In genomic region chr7:99478464-99479440, GRCh38 we compare ENCODE assay signal across 14 cellular contexts. TPM values are rescaled to one million over a fixed set of nuclear protein-coding genes. Genes with fewer than 3 reads are reported as not detected.
DNase-seq lines count a peak whose midpoint lies in the region; ATAC-seq, FAIRE-seq and TF ChIP-seq lines count a peak whose summit lies in the region.
"Had no signal": no experiment of that assay in that cellular context is flagged by ENCODE, and none has a peak within 500 bp of the region (broad histone marks: within the 10 kb centered on the region; RNA-seq: fewer than 3 reads in every experiment).

No MANE protein-coding gene starts in this region.

- H3K27me3 Mint-ChIP-seq in CD8-positive, alpha-beta memory T cell: no peaks in the 10 kb centered on the region
- no peaks in the 10 kb centered on the region for H3K27me3 Mint-ChIP-seq in chondrocyte (ENCODE audit: low read depth)
- H3K27me3 Mint-ChIP-seq: activated B cell treated with CpG ODN at 0.5 μM for 24 hours had no signal

- POLR2A ChIA-PET in A549 (lab: Yijun Ruan, JAX): no interaction called here
- POLR2A ChIA-PET in CD8-positive, alpha-beta memory T cell (lab: Charles Lee): no interaction called here
- POLR2A ChIA-PET in PC-9 (lab: Charles Lee; ENCODE audit: unreplicated experiment): no interaction called here

- no peak overlapping the region for H3K27ac ChIP-seq in A549
- H3K27ac ChIP-seq in CD8-positive, alpha-beta memory T cell (ENCODE audit: low read depth, low read length): no peak overlapping the region
- H3K27ac ChIP-seq in PC-9: no peak overlapping the region
- H3K27ac ChIP-seq: C4-2B, foreskin keratinocyte had no signal

- no peaks in the 10 kb centered on the region for H3K9me3 Mint-ChIP-seq in CD8-positive, alpha-beta memory T cell
- no peaks in the 10 kb centered on the region for H3K9me3 Mint-ChIP-seq in chondrocyte (ENCODE audit: low read depth)
- H3K9me3 Mint-ChIP-seq: activated B cell treated with CpG ODN at 0.5 μM for 24 hours had no signal

- H3K4me1 ChIP-seq in A549: peaks cover 3% of the 10 kb centered on the region; the same call in 1 of the 3 replicates
- H3K4me1 ChIP-seq in CD8-positive, alpha-beta memory T cell (ENCODE audit: insufficient read depth, low read length): peaks cover 20% of the 10 kb centered on the region
- H3K4me1 ChIP-seq in PC-9 (replicated peaks; ENCODE audit: insufficient read depth): peaks cover 4% of the 10 kb centered on the region; the same call in 1 of the 2 replicates
- H3K4me1 ChIP-seq: foreskin keratinocyte had no signal

- 85% methylated on average over 15 of the region's 15 CpGs for WGBS in A549 (ENCODE audit: missing lambda C conversion rate)

- no peak overlapping the region for H3K4me2 ChIP-seq in A549
- no peak overlapping the region for H3K4me2 ChIP-seq in PC-9

- H3K36me3 Mint-ChIP-seq in CD8-positive, alpha-beta memory T cell: peaks cover 0 to 40% (median 0%) of the 10 kb centered on the region in 3 donors
- H3K36me3 Mint-ChIP-seq in chondrocyte (ENCODE audit: low read depth): peaks cover 7% of the 10 kb centered on the region

- peak overlapping the region in 4 of 7 donors; percentile 11 to 47 (median 28) for H3K4me3 Mint-ChIP-seq in CD8-positive, alpha-beta memory T cell
- no peak overlapping the region for H3K4me3 Mint-ChIP-seq in chondrocyte (ENCODE audit: unreplicated experiment)
- H3K4me3 Mint-ChIP-seq: activated B cell treated with CpG ODN at 0.5 μM for 24 hours had no signal

- H3K36me3 ChIP-seq in CD8-positive, alpha-beta memory T cell (ENCODE audit: insufficient read depth, low read length): peaks cover 8% of the 10 kb centered on the region
- H3K36me3 ChIP-seq in PC-9 (ENCODE audit: low read depth): peaks cover 9% of the 10 kb centered on the region; the same call in 1 of the 2 replicates

- ATAC-seq in A549 (peak; percentile 23 to 30; a peak in 3 of 6 replicates), HG03139 (IDR thresholded peaks at IDR 0.05; ENCODE audit: unreplicated experiment) (no peak), GM21723 (IDR thresholded peaks at IDR 0.05; ENCODE audit: unreplicated experiment) (no peak)
- ATAC-seq: foreskin keratinocyte had no signal

- H3K9me3 ChIP-seq in A549: no peaks in the 10 kb centered on the region
- no peaks in the 10 kb centered on the region for H3K9me3 ChIP-seq in CD8-positive, alpha-beta memory T cell (ENCODE audit: low read length)
- no peaks in the 10 kb centered on the region for H3K9me3 ChIP-seq in PC-9 (ENCODE audit: insufficient read depth, low read depth)

- H4K20me1 ChIP-seq in PC-9 (ENCODE audit: insufficient read depth): no peaks in the 10 kb centered on the region; the same call in 1 of the 2 replicates

- no TSS peak for BruUV-seq in PC-9 (replicated peaks; lab: Mats Ljungman, UMichigan)

- peaks cover 48% of the 10 kb centered on the region for H3K79me2 ChIP-seq in PC-9 (ENCODE audit: low read depth)

- intact Hi-C loops in PC-9 (cut with micrococcal nuclease; ENCODE audit: unreplicated experiment): no loop called here

- CTCF ChIA-PET in A549 (lab: Yijun Ruan, JAX): no interaction called here
- CTCF ChIA-PET in CD8-positive, alpha-beta memory T cell (lab: Charles Lee): no interaction called here
- CTCF ChIA-PET in PC-9 (lab: Charles Lee): no interaction called here

- TF ChIP-seq CTCF in A549 (IDR thresholded peaks at IDR 0.05) (no peak), chondrocyte (IDR thresholded peaks at IDR 0.05) (no peak), PC-9 (conservative IDR thresholded peaks at IDR 0.05) (no peak)

- peak overlapping the region; percentile 47 to 82 (median 70) for H3K27ac Mint-ChIP-seq in CD8-positive, alpha-beta memory T cell
- peak overlapping the region; percentile 32 for H3K27ac Mint-ChIP-seq in chondrocyte (ENCODE audit: unreplicated experiment)
- H3K27ac Mint-ChIP-seq: activated B cell treated with CpG ODN at 0.5 μM for 24 hours had no signal

- H3K4me3 ChIP-seq in A549: no peak overlapping the region
- H3K4me3 ChIP-seq in CD8-positive, alpha-beta memory T cell (ENCODE audit: low read length): no peak overlapping the region
- H3K4me3 ChIP-seq in PC-9: no peak overlapping the region

- H2AFZ ChIP-seq in PC-9: no peak overlapping the region

- H3K27me3 ChIP-seq in CD8-positive, alpha-beta memory T cell (ENCODE audit: insufficient read depth, low read length, poor library complexity, severe bottlenecking): no peaks in the 10 kb centered on the region
- no peaks in the 10 kb centered on the region for H3K27me3 ChIP-seq in PC-9 (ENCODE audit: insufficient read depth, low read depth)
- H3K27me3 ChIP-seq: foreskin keratinocyte had no signal

- no peaks in the 10 kb centered on the region for H3K9me2 ChIP-seq in PC-9 (ENCODE audit: insufficient read depth)

- peaks cover 22 to 36% (median 23%) of the 10 kb centered on the region in 3 donors for H3K4me1 Mint-ChIP-seq in CD8-positive, alpha-beta memory T cell
- peaks cover 30% of the 10 kb centered on the region for H3K4me1 Mint-ChIP-seq in chondrocyte (ENCODE audit: low read depth)

- FAIRE-seq in A549 (lab: Jason Lieb, UNC): no peak

- peaks cover 17% of the 10 kb centered on the region; the same call in 1 of the 2 replicates for H3F3A ChIP-seq in PC-9 (ENCODE audit: insufficient read depth, low read depth)

- TF ChIP-seq POLR2A in A549 (IDR thresholded peaks at IDR 0.05; ENCODE audit: low read length): no peak

- no peak for TF ChIP-seq EP300 in A549 (IDR thresholded peaks at IDR 0.05)

- TF ChIP-seq RAD21 in A549 (conservative IDR thresholded peaks at IDR 0.05 in 1 of 2, IDR thresholded peaks at IDR 0.05 in 1 of 2): no peak

- DNase-seq in A549 (ENCODE audit: low read depth in 1 of 2, low spot score in 1 of 2) (no peak), chondrocyte (ENCODE audit: low spot score) (no peak), myocyte (ENCODE audit: low read depth) (peak; percentile 61), NCI-H82 treated with DMSO at 0.1 percent for 48 hours (lab: John Stamatoyannopoulos, UW; ENCODE audit: unreplicated experiment) (no peak), PC-9 (no peak)
- DNase-seq in CD8-positive, alpha-beta memory T cell: no peak
- DNase-seq: activated B cell treated with CpG ODN at 0.5 μM for 24 hours; foreskin keratinocyte; MM.1S; stimulated activated CD4-positive, alpha-beta T cell treated with anti-CD3 and anti-CD28 coated beads, Interleukin-2, amount 100 ng/mL, for 24 hours; stimulated activated naive CD4-positive, alpha-beta T cell treated with Interleukin-2 at 50 U/mL for 16 hours had no signal

TF ChIP-seq in A549, 52 proteins besides CTCF, POLR2A, EP300 and RAD21 (continues in another document):
- no peak for TF ChIP-seq JUNB (IDR thresholded peaks at IDR 0.05)

RNA-seq across cellular contexts. Expression of gene ZNF789, which starts 6.1 kb away (rescaled TPM):
- polyA plus RNA-seq in A549 (2011; rRNA removed) (11.6 and 12.6 TPM in 2 replicates), A549 (2017; fragmentation: RNase III; extraction: RNeasy Plus Mini Kit Qiagen cat#74134 plus additional on column Dnase treatment) (7.5 to 8.8 TPM (median 7.7 TPM) in 3 replicates)
- 8.8 and 10.4 TPM in 2 replicates for polyA plus RNA-seq in A549 (2012; cell fraction: cytosol; rRNA removed)
- 9.0 and 15.6 TPM in 2 replicates for polyA plus RNA-seq in A549 (2012; cell fraction: nucleus; rRNA removed)
- polyA minus RNA-seq in A549 (2011; rRNA and poly(A)+ RNA removed): 4.4 and 5.9 TPM in 2 replicates
- total RNA-seq in CD8-positive, alpha-beta memory T cell: 10 to 100 TPM; 12.3 to 12.5 TPM
- polyA plus RNA-seq in CD8-positive, alpha-beta memory T cell: 6.1 TPM
- total RNA-seq in chondrocyte (7.3 to 15.2 TPM (median 10.0 TPM) in 3 replicates), myocyte (9.9 and 14.0 TPM in 2 replicates), PC-9 (2021) (30.8 and 38.8 TPM in 2 replicates)
- polyA plus RNA-seq in myocyte (2012): 12.2 TPM

RNA-seq across cellular contexts. Expression of gene ATP5MF, which starts 12.8 kb away (rescaled TPM):
- 632 and 723 TPM in 2 replicates for polyA plus RNA-seq in A549 (2011; rRNA removed)
- polyA plus RNA-seq in A549 (2012; cell fraction: cytosol; rRNA removed): 1,443 and 1,467 TPM in 2 replicates
- 897 and 1,697 TPM in 2 replicates for polyA plus RNA-seq in A549 (2012; cell fraction: nucleus; rRNA removed)
- 1,491 to 1,707 TPM (median 1,548 TPM) in 3 replicates for polyA plus RNA-seq in A549 (2017; fragmentation: RNase III; extraction: RNeasy Plus Mini Kit Qiagen cat#74134 plus additional on column Dnase treatment)
- polyA minus RNA-seq in A549 (2011; rRNA and poly(A)+ RNA removed): 84.9 and 124 TPM in 2 replicates
- total RNA-seq in CD8-positive, alpha-beta memory T cell: 100 to 1,000 TPM; 438 to 456 TPM
- polyA plus RNA-seq in CD8-positive, alpha-beta memory T cell: 439 TPM
- 225 to 264 TPM (median 239 TPM) in 3 replicates for total RNA-seq in chondrocyte
- total RNA-seq in myocyte: 2,488 and 4,699 TPM in 2 replicates
- 1,471 TPM for polyA plus RNA-seq in myocyte (2012)
- 251 and 660 TPM in 2 replicates for total RNA-seq in PC-9 (2021)

RNA-seq across cellular contexts. Expression of gene ZNF394, which starts 21.3 kb away (rescaled TPM):
- polyA plus RNA-seq in A549 (2011; rRNA removed): 12.8 and 13.9 TPM in 2 replicates
- polyA plus RNA-seq in A549 (2012; cell fraction: cytosol; rRNA removed): 12.0 and 13.6 TPM in 2 replicates
- 11.2 and 13.1 TPM in 2 replicates for polyA plus RNA-seq in A549 (2012; cell fraction: nucleus; rRNA removed)
- polyA plus RNA-seq in A549 (2017; fragmentation: RNase III; extraction: RNeasy Plus Mini Kit Qiagen cat#74134 plus additional on column Dnase treatment): 12.2 to 14.9 TPM (median 13.6 TPM) in 3 replicates
- 16.9 and 20.7 TPM in 2 replicates for polyA minus RNA-seq in A549 (2011; rRNA and poly(A)+ RNA removed)
- total RNA-seq in CD8-positive, alpha-beta memory T cell: 10 to 100 TPM; 34.1 to 35.0 TPM
- 65.6 TPM for polyA plus RNA-seq in CD8-positive, alpha-beta memory T cell
- 13.9 to 21.2 TPM (median 15.7 TPM) in 3 replicates for total RNA-seq in chondrocyte
- 17.5 and 19.5 TPM in 2 replicates for total RNA-seq in myocyte
- polyA plus RNA-seq in myocyte (2012): 17.6 TPM
- total RNA-seq in PC-9 (2021): 21.1 and 34.1 TPM in 2 replicates

RNA-seq across cellular contexts. Expression of gene ZKSCAN5, which starts 25.7 kb away (rescaled TPM):
- 14.1 and 15.7 TPM in 2 replicates for polyA plus RNA-seq in A549 (2011; rRNA removed)
- 3.4 and 3.6 TPM in 2 replicates for polyA plus RNA-seq in A549 (2012; cell fraction: cytosol; rRNA removed)
- polyA plus RNA-seq in A549 (2012; cell fraction: nucleus; rRNA removed): 2.7 and 3.2 TPM in 2 replicates
- 7.2 to 8.3 TPM (median 8.2 TPM) in 3 replicates for polyA plus RNA-seq in A549 (2017; fragmentation: RNase III; extraction: RNeasy Plus Mini Kit Qiagen cat#74134 plus additional on column Dnase treatment)
- polyA minus RNA-seq in A549 (2011; rRNA and poly(A)+ RNA removed): 16.5 and 20.3 TPM in 2 replicates
- 1 to 10 TPM; 8.4 TPM for total RNA-seq in CD8-positive, alpha-beta memory T cell
- 5.0 TPM for polyA plus RNA-seq in CD8-positive, alpha-beta memory T cell
- 11.5 to 12.4 TPM (median 11.5 TPM) in 3 replicates for total RNA-seq in chondrocyte
- total RNA-seq in myocyte: 18.5 and 21.9 TPM in 2 replicates
- polyA plus RNA-seq in myocyte (2012): 10.5 TPM
- total RNA-seq in PC-9 (2021): 10.0 and 13.2 TPM in 2 replicates

RNA-seq across cellular contexts. Expression of gene CPSF4, which starts 40.0 kb away (rescaled TPM):
- polyA plus RNA-seq in A549 (2011; rRNA removed): 28.7 and 31.3 TPM in 2 replicates
- 44.4 and 52.5 TPM in 2 replicates for polyA plus RNA-seq in A549 (2012; cell fraction: cytosol; rRNA removed)
- 173 and 178 TPM in 2 replicates for polyA plus RNA-seq in A549 (2012; cell fraction: nucleus; rRNA removed)
- polyA plus RNA-seq in A549 (2017; fragmentation: RNase III; extraction: RNeasy Plus Mini Kit Qiagen cat#74134 plus additional on column Dnase treatment): 34.1 to 39.1 TPM (median 35.6 TPM) in 3 replicates
- 47.7 and 48.4 TPM in 2 replicates for polyA minus RNA-seq in A549 (2011; rRNA and poly(A)+ RNA removed)
- 10 to 100 TPM; 58.7 to 66.6 TPM for total RNA-seq in CD8-positive, alpha-beta memory T cell
- polyA plus RNA-seq in CD8-positive, alpha-beta memory T cell: 22.7 TPM
- 25.4 to 36.6 TPM (median 29.0 TPM) in 3 replicates for total RNA-seq in chondrocyte
- total RNA-seq in myocyte: 83.1 and 103 TPM in 2 replicates
- polyA plus RNA-seq in myocyte (2012): 137 TPM
- total RNA-seq in PC-9 (2021): 69.0 and 81.5 TPM in 2 replicates

Comparison
In these comparisons a context has a peak if more than half of its experiments do, and no peak if none do; other contexts are left out.
1. ATAC-seq: peak in A549 (2 of 2); none in HG03139 (single experiment) and GM21723 (single experiment).